20 cellular contexts compared by ENCODE assay signal in genomic region chr17:80396680-80397387, GRCh38. TPM values are rescaled to one million over a fixed set of nuclear protein-coding genes. Genes with fewer than 3 reads are reported as not detected.
DNase-seq lines count a peak whose midpoint lies in the region; ATAC-seq and TF ChIP-seq lines count a peak whose summit lies in the region.
"Had no signal": no experiment of that assay in that cellular context is flagged by ENCODE, and none has a peak within 500 bp of the region (broad histone marks: within the 10 kb centered on the region; RNA-seq: fewer than 3 reads in every experiment).

No MANE protein-coding gene starts in this region.

- in situ Hi-C loops in Panc1 (cut with HindIII; ENCODE audit: low pct_unique_long_range_greater_than_20kb, low sequenced_read_pairs), result no loop called here

- H3K4me3 Mint-ChIP-seq in central memory CD8-positive, alpha-beta T cell, result no peak overlapping the region
- no peak overlapping the region for H3K4me3 Mint-ChIP-seq in progenitor cell of endocrine pancreas (ENCODE audit: low read depth)

- H3K27me3 ChIP-seq in SK-N-SH (ENCODE audit: insufficient read depth) (no peaks in the 10 kb centered on the region), Panc1 (ENCODE audit: control insufficient read depth, insufficient read depth, low read length) (no peaks in the 10 kb centered on the region)
- H3K27me3 ChIP-seq: esophagus squamous epithelium, heart left ventricle, pancreas, SJCRH30 had no signal

- 93% methylated on average over 11 of the region's 11 CpGs for whole genome bisulfite sequencing in SK-N-SH (ENCODE audit: low lambda C conversion rate)

- H2AFZ ChIP-seq in SK-N-SH (ENCODE audit: low read depth), result no peak overlapping the region

- ATAC-seq in SK-N-SH treated with all-trans-retinoic acid at 6 μM for 48 hours, result peak; percentile 25; the same call in 1 of the 3 replicates
- ATAC-seq in Panc1, result peak; percentile 43; the same call in 1 of the 2 replicates
- no peak for ATAC-seq in central memory CD8-positive, alpha-beta T cell (replicated peaks; ENCODE audit: extremely low read depth, poor library complexity, severe bottlenecking)
- no peak for ATAC-seq in HG03280 (IDR thresholded peaks at IDR 0.05; ENCODE audit: unreplicated experiment)
- ATAC-seq: heart left ventricle had no signal

- no peaks in the 10 kb centered on the region; the same call in 1 of the 2 replicates for H4K20me1 ChIP-seq in SK-N-SH (ENCODE audit: insufficient read depth)

- H3K4me3 ChIP-seq in SK-N-SH (ENCODE audit: low read depth in 2 of 2, low read length in 1 of 2), result no peak overlapping the region
- H3K4me3 ChIP-seq in Panc1 (ENCODE audit: low read depth in 2 of 2, low read length in 2 of 2), result no peak overlapping the region
- H3K4me3 ChIP-seq: coronary artery, esophagus squamous epithelium, heart left ventricle, mucosa of descending colon, pancreas, SJCRH30 had no signal

- H3K27me3 Mint-ChIP-seq in central memory CD8-positive, alpha-beta T cell, result no peaks in the 10 kb centered on the region
- H3K27me3 Mint-ChIP-seq in progenitor cell of endocrine pancreas, result peaks cover 3% of the 10 kb centered on the region

- H3K27ac ChIP-seq in SK-N-SH (ENCODE audit: low read depth in 2 of 2, low read length in 1 of 2), result no peak overlapping the region
- no peak overlapping the region for H3K27ac ChIP-seq in Panc1 (ENCODE audit: low read length)
- H3K27ac ChIP-seq: 22Rv1, coronary artery, esophagus squamous epithelium, heart left ventricle, HL-60, pancreas, SJCRH30 had no signal

- H3K4me1 Mint-ChIP-seq in central memory CD8-positive, alpha-beta T cell, result peaks cover 18% of the 10 kb centered on the region
- H3K4me1 Mint-ChIP-seq in progenitor cell of endocrine pancreas (ENCODE audit: low read depth), result no peaks in the 10 kb centered on the region

- intact Hi-C loops in Panc1 (cut with micrococcal nuclease; ENCODE audit: unreplicated experiment), result no loop called here

- no peak for DNase-seq in SK-N-SH
- DNase-seq in Panc1 (ENCODE audit: low read depth, low spot score), result no peak
- no peak for DNase-seq in central memory CD8-positive, alpha-beta T cell (ENCODE audit: low spot score in 2 of 2)
- DNase-seq in progenitor cell of endocrine pancreas (ENCODE audit: low spot score, unreplicated experiment), result no peak
- no peak for DNase-seq in GF-D8 (lab: John Stamatoyannopoulos, UW)
- no peak for DNase-seq in NCI-H446 (lab: John Stamatoyannopoulos, UW)
- DNase-seq: esophagus squamous epithelium, heart left ventricle, kidney, mucosa of descending colon, NCI-H1417 treated with DMSO at 0.1 percent for 48 hours, NCI-H345, pancreas, SJCRH30, small intestine had no signal

- no TSS peak for BruUV-seq in Panc1 (replicated peaks; lab: Mats Ljungman, UMichigan)

- no peak overlapping the region for H3K4me2 ChIP-seq in SK-N-SH

- H3K4me1 ChIP-seq in SK-N-SH (ENCODE audit: control insufficient read depth in 1 of 2, insufficient read depth in 2 of 2, low read depth in 1 of 2, low read length in 1 of 2) (peaks cover 0 to 3% of the 10 kb centered on the region in 2 experiments; a peak in 1 of 4 replicates), Panc1 (ENCODE audit: control insufficient read depth, insufficient read depth, low read length) (no peaks in the 10 kb centered on the region)
- H3K4me1 ChIP-seq: pancreas had no signal

- no peaks in the 10 kb centered on the region for H3K9me3 Mint-ChIP-seq in central memory CD8-positive, alpha-beta T cell
- no peaks in the 10 kb centered on the region for H3K9me3 Mint-ChIP-seq in progenitor cell of endocrine pancreas (ENCODE audit: low read depth)

- no peak overlapping the region for H3K9ac ChIP-seq in SK-N-SH

- no peaks in the 10 kb centered on the region for H3K9me2 ChIP-seq in SK-N-SH

- no peaks in the 10 kb centered on the region for H3K79me2 ChIP-seq in SK-N-SH (ENCODE audit: insufficient read depth)

- TF ChIP-seq RAD21 in SK-N-SH (IDR thresholded peaks at IDR 0.05; ENCODE audit: low read length), result no peak

- peaks cover 5% of the 10 kb centered on the region for H3F3A ChIP-seq in SK-N-SH (replicated peaks; ENCODE audit: insufficient read depth)

- TF ChIP-seq EP300 in SK-N-SH (IDR thresholded peaks at IDR 0.05; ENCODE audit: borderline replicate concordance in 1 of 2, low read depth in 1 of 2, low read length in 1 of 2), result no peak

- no peak for TF ChIP-seq CTCF in SK-N-SH (IDR thresholded peaks at IDR 0.05)
- TF ChIP-seq CTCF in Panc1 (IDR thresholded peaks at IDR 0.05), result no peak
- no peak for TF ChIP-seq CTCF in progenitor cell of endocrine pancreas (IDR thresholded peaks at IDR 0.05; ENCODE audit: unreplicated experiment)

- CTCF ChIA-PET in SK-N-SH (lab: Yijun Ruan, JAX), result interaction anchor here (1.0 to 1.7 kb wide), 3 partner anchors 30 to 315 kb away, joined by 3 to 5 read pairs (median 4); no protein-coding TSS in a partner anchor
- CTCF ChIA-PET in Panc1 (lab: Charles Lee), result no interaction called here

- H3K27ac Mint-ChIP-seq in central memory CD8-positive, alpha-beta T cell (ENCODE audit: low read depth), result peak overlapping the region; percentile 85
- peak overlapping the region; percentile 21 for H3K27ac Mint-ChIP-seq in progenitor cell of endocrine pancreas

- peaks cover 38% of the 10 kb centered on the region for H3K36me3 Mint-ChIP-seq in central memory CD8-positive, alpha-beta T cell (ENCODE audit: insufficient read depth)
- peaks cover 5% of the 10 kb centered on the region for H3K36me3 Mint-ChIP-seq in progenitor cell of endocrine pancreas (ENCODE audit: insufficient read depth)

- H3K36me3 ChIP-seq in SK-N-SH (replicated peaks in 1 of 2; ENCODE audit: control insufficient read depth in 1 of 2, insufficient read depth in 2 of 2, low read length in 1 of 2) (peaks cover 24 to 30% of the 10 kb centered on the region in 2 experiments), Panc1 (ENCODE audit: control insufficient read depth, insufficient read depth, low read length) (peaks cover 8% of the 10 kb centered on the region; the same call in 1 of the 2 replicates)
- H3K36me3 ChIP-seq: pancreas, SJCRH30 had no signal

- POLR2A ChIA-PET in SK-N-SH (lab: Yijun Ruan, JAX) (no interaction called here), Panc1 (lab: Charles Lee) (interaction anchor here (0.6 kb wide), 1 partner anchor 22 kb away, joined by 3 read pairs; no protein-coding TSS in a partner anchor)

- H3K9me3 ChIP-seq in SK-N-SH, result no peaks in the 10 kb centered on the region
- H3K9me3 ChIP-seq in Panc1 (ENCODE audit: control insufficient read depth, insufficient read depth, low read depth, low read length), result no peaks in the 10 kb centered on the region
- H3K9me3 ChIP-seq: esophagus squamous epithelium, heart left ventricle, mucosa of descending colon, pancreas, SJCRH30 had no signal

TF ChIP-seq in SK-N-SH treated with all-trans-retinoic acid at 6 μM for 48 hours, 23 proteins besides CTCF, POLR2A, EP300 and RAD21 (continues in another document):
- no peak for TF ChIP-seq CSDC2 (CRISPR knock-in tag; IDR thresholded peaks at IDR 0.05)
- TF ChIP-seq ESRRG (CRISPR knock-in tag; IDR thresholded peaks at IDR 0.05), result no peak
- no peak for TF ChIP-seq PATZ1 (CRISPR knock-in tag; IDR thresholded peaks at IDR 0.05; ENCODE audit: borderline replicate concordance)
- TF ChIP-seq BACH2 (CRISPR knock-in tag; IDR thresholded peaks at IDR 0.05; ENCODE audit: borderline replicate concordance), result no peak
- no peak for TF ChIP-seq TCF4 (CRISPR knock-in tag; IDR thresholded peaks at IDR 0.05; ENCODE audit: borderline replicate concordance)
- TF ChIP-seq TOX (CRISPR knock-in tag; IDR thresholded peaks at IDR 0.05; ENCODE audit: borderline replicate concordance), result no peak

TF ChIP-seq in SK-N-SH, 30 proteins besides CTCF, POLR2A, EP300 and RAD21 (continues in another document):
- TF ChIP-seq GABPA (IDR thresholded peaks at IDR 0.05; ENCODE audit: low read depth) (no peak), ELF1 (IDR thresholded peaks at IDR 0.05) (no peak), REST (IDR thresholded peaks at IDR 0.05; ENCODE audit: low read depth, low read length) (no peak), JUND (IDR thresholded peaks at IDR 0.05) (no peak), RXRA (IDR thresholded peaks at IDR 0.05; ENCODE audit: borderline replicate concordance, low read depth) (no peak), NFIC (IDR thresholded peaks at IDR 0.05; ENCODE audit: borderline replicate concordance) (no peak), SMC3 (IDR thresholded peaks at IDR 0.05; ENCODE audit: low read depth, low read length) (no peak), SIN3A (IDR thresholded peaks at IDR 0.05; ENCODE audit: borderline replicate concordance, low read depth, low read length) (no peak), YY1 (IDR thresholded peaks at IDR 0.05; ENCODE audit: low read depth) (no peak), TEAD4 (IDR thresholded peaks at IDR 0.05; ENCODE audit: borderline replicate concordance, insufficient read depth) (no peak)

RNA-seq across cellular contexts. Expression of gene ENDOV, which starts 18.1 kb away (rescaled TPM):
- polyA plus RNA-seq in SK-N-SH (2012; rRNA removed), result 83.6 and 90.3 TPM in 2 replicates
- polyA plus RNA-seq in SK-N-SH (2012; cell fraction: cytosol; rRNA removed), result 36.1 and 50.0 TPM in 2 replicates
- 181 and 203 TPM in 2 replicates for polyA plus RNA-seq in SK-N-SH (2012; cell fraction: nucleus; rRNA removed)
- 37.1 TPM for total RNA-seq in Panc1 (2021; ENCODE audit: unreplicated experiment)
- 39.8 TPM for polyA plus RNA-seq in Panc1 (2012; ENCODE audit: insufficient read length)
- total RNA-seq in progenitor cell of endocrine pancreas, result 36.1 and 41.8 TPM in 2 replicates

Comparison
In these comparisons a context has a peak if more than half of its experiments do, and no peak if none do; other contexts are left out.
1. ATAC-seq: peak in SK-N-SH treated with all-trans-retinoic acid at 6 μM for 48 hours (single experiment) and Panc1 (single experiment); none in central memory CD8-positive, alpha-beta T cell (single experiment) and HG03280 (single experiment).